1 cellular context compared by ENCODE assay signal in genomic region chr9:32525506-32525905, GRCh38.
TF ChIP-seq lines count a peak whose summit lies in the region.

No MANE protein-coding gene starts in this region.

TF ChIP-seq in HCT116, 20 proteins besides CTCF, POLR2A, EP300 and RAD21 (continued from another document):
- TF ChIP-seq, protein P1, sequence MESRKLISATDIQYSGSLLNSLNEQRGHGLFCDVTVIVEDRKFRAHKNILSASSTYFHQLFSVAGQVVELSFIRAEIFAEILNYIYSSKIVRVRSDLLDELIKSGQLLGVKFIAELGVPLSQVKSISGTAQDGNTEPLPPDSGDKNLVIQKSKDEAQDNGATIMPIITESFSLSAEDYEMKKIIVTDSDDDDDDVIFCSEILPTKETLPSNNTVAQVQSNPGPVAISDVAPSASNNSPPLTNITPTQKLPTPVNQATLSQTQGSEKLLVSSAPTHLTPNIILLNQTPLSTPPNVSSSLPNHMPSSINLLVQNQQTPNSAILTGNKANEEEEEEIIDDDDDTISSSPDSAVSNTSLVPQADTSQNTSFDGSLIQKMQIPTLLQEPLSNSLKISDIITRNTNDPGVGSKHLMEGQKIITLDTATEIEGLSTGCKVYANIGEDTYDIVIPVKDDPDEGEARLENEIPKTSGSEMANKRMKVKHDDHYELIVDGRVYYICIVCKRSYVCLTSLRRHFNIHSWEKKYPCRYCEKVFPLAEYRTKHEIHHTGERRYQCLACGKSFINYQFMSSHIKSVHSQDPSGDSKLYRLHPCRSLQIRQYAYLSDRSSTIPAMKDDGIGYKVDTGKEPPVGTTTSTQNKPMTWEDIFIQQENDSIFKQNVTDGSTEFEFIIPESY (IDR thresholded peaks at IDR 0.05; ENCODE audit: extremely low read depth, insufficient replicate concordance, low read length): no peak
